1 cellular context compared by ENCODE assay signal in genomic region chr13:21476893-21477472, GRCh38.
TF ChIP-seq lines count a peak whose summit lies in the region.

No MANE protein-coding gene starts in this region.

TF ChIP-seq in GM12878, 131 proteins besides CTCF, POLR2A, EP300 and RAD21 (continued from another document):
- TF ChIP-seq SKIL (IDR thresholded peaks at IDR 0.05; ENCODE audit: low read depth, poor library complexity, severe bottlenecking) (no peak), BHLHE40 (IDR thresholded peaks at IDR 0.05; ENCODE audit: borderline replicate concordance in 1 of 2, low read depth in 2 of 2, low read length in 1 of 2) (0 out of 4 replicates have a peak, but pooled peaks of 1 of the 2 experiments have one; percentile 12), SPI1 (IDR thresholded peaks at IDR 0.05; ENCODE audit: borderline replicate concordance, insufficient read depth, low read depth, low read length) (no peak), TCF12 (IDR thresholded peaks at IDR 0.05; ENCODE audit: low read depth, low read length) (no peak), MTA2 (IDR thresholded peaks at IDR 0.05; ENCODE audit: low read depth) (no peak), MLLT1 (IDR thresholded peaks at IDR 0.05) (peak; percentile 77), YY1 (IDR thresholded peaks at IDR 0.05; ENCODE audit: low read depth, low read length) (peak; percentile 63; the same call in 1 of the 2 replicates), NBN (IDR thresholded peaks at IDR 0.05) (peak; percentile 81), CREM (IDR thresholded peaks at IDR 0.05; ENCODE audit: low read depth) (0 out of 2 replicates have a peak, but pooled peaks have one; percentile 17), WRNIP1 (IDR thresholded peaks at IDR 0.05; ENCODE audit: borderline replicate concordance, low read depth, low read length) (0 out of 2 replicates have a peak, but pooled peaks have one; percentile 36), IRF4 (IDR thresholded peaks at IDR 0.05; ENCODE audit: low read depth, low read length) (peak; percentile 63; the same call in 1 of the 2 replicates), IKZF2 (IDR thresholded peaks at IDR 0.05) (0 out of 4 replicates have a peak, but pooled peaks of 1 of the 2 experiments have one; percentile 13), TAF1 (IDR thresholded peaks at IDR 0.05; ENCODE audit: borderline replicate concordance, low read depth, low read length) (0 out of 2 replicates have a peak, but pooled peaks have one; percentile 30), RUNX3 (IDR thresholded peaks at IDR 0.05; ENCODE audit: low read length) (0 out of 2 replicates have a peak, but pooled peaks have one; percentile 29), HSF1 (IDR thresholded peaks at IDR 0.05; ENCODE audit: low read depth, low read length) (no peak), SMARCA5 (IDR thresholded peaks at IDR 0.05) (peak; percentile 89), RCOR1 (conservative IDR thresholded peaks at IDR 0.05; ENCODE audit: low read depth, low read length) (0 out of 2 replicates have a peak, but pooled peaks have one; percentile 50), RELB (IDR thresholded peaks at IDR 0.05; ENCODE audit: low read depth) (peak; percentile 38; the same call in 1 of the 2 replicates), SRF (IDR thresholded peaks at IDR 0.05; ENCODE audit: low read depth in 2 of 2, low read length in 2 of 2) (0 out of 4 replicates have a peak, but pooled peaks of 1 of the 2 experiments have one; percentile 5), EED (IDR thresholded peaks at IDR 0.05; ENCODE audit: low read depth) (0 out of 2 replicates have a peak, but pooled peaks have one; percentile 27)
